Comparison of ENCODE assay signal across 1 cellular context in genomic region chr17:48995871-48996695, GRCh38.
A peak's percentile ranks its signal among the peaks of the same experiment; 100 is the strongest.
TF ChIP-seq lines count a peak whose summit lies in the region.

No MANE protein-coding gene starts in this region.

TF ChIP-seq in HEK293, 187 proteins besides CTCF, POLR2A, EP300 and RAD21 (continued from another document):
- TF ChIP-seq ZBTB6 (tag by site-specific recombination; IDR thresholded peaks at IDR 0.05), result no peak
- TF ChIP-seq ZBTB48 (tag by site-specific recombination; IDR thresholded peaks at IDR 0.05), result peak; percentile 60
- no peak for TF ChIP-seq ZNF114 (tag by site-specific recombination; IDR thresholded peaks at IDR 0.05)
- TF ChIP-seq ZNF394 (tag by site-specific recombination; IDR thresholded peaks at IDR 0.05; ENCODE audit: borderline replicate concordance), result no peak
- no peak for TF ChIP-seq ZNF214 (tag by site-specific recombination; IDR thresholded peaks at IDR 0.05; ENCODE audit: borderline replicate concordance)
- TF ChIP-seq ZNF654 (tag by site-specific recombination; IDR thresholded peaks at IDR 0.05; ENCODE audit: low read depth), result no peak
- no peak for TF ChIP-seq ZNF140 (tag by site-specific recombination; IDR thresholded peaks at IDR 0.05)
- no peak for TF ChIP-seq ZNF664 (tag by site-specific recombination; IDR thresholded peaks at IDR 0.05)
- TF ChIP-seq ZNF555 (tag by site-specific recombination; conservative IDR thresholded peaks at IDR 0.05), result no peak
- TF ChIP-seq ZBTB20 (tag by site-specific recombination; IDR thresholded peaks at IDR 0.05), result peak; percentile 89
- no peak for TF ChIP-seq ZNF18 (tag by site-specific recombination; IDR thresholded peaks at IDR 0.05)
- TF ChIP-seq ZNF10 (tag by site-specific recombination; IDR thresholded peaks at IDR 0.05), result no peak
- TF ChIP-seq TRIM28 (IDR thresholded peaks at IDR 0.05; ENCODE audit: borderline replicate concordance, low read length), result no peak
- TF ChIP-seq ZNF311 (tag by site-specific recombination; IDR thresholded peaks at IDR 0.05; ENCODE audit: borderline replicate concordance), result no peak
- TF ChIP-seq KLF1 (tag by site-specific recombination; IDR thresholded peaks at IDR 0.05), result peak; percentile 87
- TF ChIP-seq ZNF449 (tag by site-specific recombination; IDR thresholded peaks at IDR 0.05), result no peak; the same call in 1 of the 2 replicates
- TF ChIP-seq ZNF624 (tag by site-specific recombination; IDR thresholded peaks at IDR 0.05), result no peak
- TF ChIP-seq ZNF302 (tag by site-specific recombination; IDR thresholded peaks at IDR 0.05; ENCODE audit: low read depth), result no peak
- no peak for TF ChIP-seq ZNF266 (tag by site-specific recombination; IDR thresholded peaks at IDR 0.05; ENCODE audit: low read depth)
- TF ChIP-seq PRDM1 (tag by site-specific recombination; IDR thresholded peaks at IDR 0.05), result no peak
- TF ChIP-seq ZNF843 (tag by site-specific recombination; IDR thresholded peaks at IDR 0.05), result no peak
- TF ChIP-seq KLF7 (tag by site-specific recombination; IDR thresholded peaks at IDR 0.05; ENCODE audit: borderline replicate concordance), result peak; percentile 86; the same call in 1 of the 2 replicates
- TF ChIP-seq PATZ1 (tag by site-specific recombination; IDR thresholded peaks at IDR 0.05), result peak; percentile 98
- TF ChIP-seq ZNF350 (tag by site-specific recombination; IDR thresholded peaks at IDR 0.05), result no peak
- peak; percentile 97 for TF ChIP-seq SP3 (tag by site-specific recombination; IDR thresholded peaks at IDR 0.05)
- TF ChIP-seq ZNF580 (tag by site-specific recombination; IDR thresholded peaks at IDR 0.05), result no peak; the same call in 1 of the 2 replicates
- TF ChIP-seq ZBTB49 (tag by site-specific recombination; IDR thresholded peaks at IDR 0.05; ENCODE audit: low read depth), result no peak
- TF ChIP-seq GLIS2 (tag by site-specific recombination; IDR thresholded peaks at IDR 0.05), result peak; percentile 96
- no peak for TF ChIP-seq ZNF157 (tag by site-specific recombination; IDR thresholded peaks at IDR 0.05)
- peak; percentile 95 for TF ChIP-seq ZNF600 (tag by site-specific recombination; IDR thresholded peaks at IDR 0.05)
- no peak for TF ChIP-seq ZNF184 (tag by site-specific recombination; IDR thresholded peaks at IDR 0.05)
- 0 out of 2 replicates have a peak, but pooled peaks have one; percentile 21 for TF ChIP-seq ZNF324 (tag by site-specific recombination; IDR thresholded peaks at IDR 0.05)
